ENCODE assay signal across 8 cellular contexts in the genomic region with DNA sequence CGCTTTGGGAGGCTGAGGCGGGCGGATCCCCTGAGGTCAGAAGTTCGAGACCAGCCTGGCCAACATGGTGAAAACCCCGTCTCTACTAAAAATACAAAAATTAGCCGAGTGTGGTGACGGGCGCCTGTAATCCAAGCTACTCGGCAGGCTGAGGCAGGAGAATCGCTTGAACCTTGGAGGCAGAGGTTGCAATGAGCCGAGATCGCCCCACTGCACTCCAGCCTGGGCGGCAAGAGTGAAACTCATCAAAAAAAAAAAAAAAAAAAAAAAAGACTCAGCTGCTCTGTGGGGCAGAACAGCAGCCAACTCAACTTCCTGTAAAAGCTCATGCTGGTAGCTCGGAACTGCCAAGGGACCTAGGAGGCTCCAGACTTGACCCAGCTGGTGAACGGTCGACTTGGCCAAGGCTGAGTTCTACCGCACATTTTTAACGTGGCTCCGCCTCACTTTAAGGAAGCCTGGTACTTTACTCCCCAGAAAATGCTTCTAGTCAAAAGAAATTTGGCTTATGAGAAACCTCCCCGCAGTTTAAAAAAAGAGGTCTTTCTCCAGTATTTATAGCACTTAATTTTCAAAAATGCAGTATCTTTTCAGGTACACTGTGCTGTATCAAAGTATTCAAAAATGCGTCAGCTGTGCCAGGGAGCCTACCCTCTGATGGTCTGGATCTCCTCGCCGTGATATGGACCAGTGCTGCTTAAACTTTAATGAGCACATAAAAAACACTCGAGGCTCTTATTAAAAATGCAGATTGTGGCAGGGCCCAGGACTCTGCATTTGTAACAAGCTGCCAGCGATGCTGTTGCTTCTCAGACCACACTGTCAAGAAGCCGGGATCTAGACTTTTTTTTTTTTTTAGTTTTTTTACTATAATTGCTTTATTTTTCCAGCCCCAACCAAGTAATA. TPM values are rescaled to one million over a fixed set of nuclear protein-coding genes. Genes with fewer than 3 reads are reported as not detected.
DNase-seq lines count a peak whose midpoint lies in the region; ATAC-seq and TF ChIP-seq lines count a peak whose summit lies in the region.

No MANE protein-coding gene starts in this region.

- TF ChIP-seq POLR2A in upper lobe of left lung (IDR thresholded peaks at IDR 0.05), result no peak

- H3K27me3 ChIP-seq in BJ (ENCODE audit: control insufficient read depth, insufficient read depth, low read length), result no peaks in the 10 kb centered on the region
- H3K27me3 ChIP-seq in SJCRH30, result no peaks in the 10 kb centered on the region
- peaks cover 0 to 2% (median 0%) of the 10 kb centered on the region in 4 donors for H3K27me3 ChIP-seq in upper lobe of left lung

- TF ChIP-seq EP300 in upper lobe of left lung (IDR thresholded peaks at IDR 0.05), result no peak

- H3K36me3 ChIP-seq in BJ (ENCODE audit: control insufficient read depth, insufficient read depth, low read length) (no peaks in the 10 kb centered on the region), SJCRH30 (no peaks in the 10 kb centered on the region), mesodermal cell (ENCODE audit: control insufficient read depth, insufficient read depth, low read length) (peaks cover 4% of the 10 kb centered on the region), upper lobe of left lung (no peaks in the 10 kb centered on the region)

- POLR2A ChIA-PET in BJ (lab: Charles Lee), result interaction anchor here (0.6 kb wide), 1 partner anchor 15 kb away, joined by 6 read pairs; no protein-coding TSS in a partner anchor

- DNase-seq in BJ (ENCODE audit: low read depth), result no peak
- DNase-seq in SJCRH30, result peak; percentile 25 to 43
- peak; percentile 16 for DNase-seq in effector CD8-positive, alpha-beta T cell (lab: John Stamatoyannopoulos, UW)
- peak in 1 of 2 donors; percentile 59 for DNase-seq in upper lobe of left lung
- DNase-seq in NCI-H82 treated with DMSO at 0.1 percent for 48 hours (lab: John Stamatoyannopoulos, UW; ENCODE audit: unreplicated experiment), result no peak

- CTCF ChIA-PET in BJ (lab: Yijun Ruan, JAX), result interaction anchor here (0.7 to 1.8 kb wide), 7 partner anchors 22 to 375 kb away, joined by 3 to 6 read pairs (median 4); no protein-coding TSS in a partner anchor

- H3K4me3 ChIP-seq in BJ (ENCODE audit: low read depth, low read length), result peak overlapping the region; percentile 35
- peak overlapping the region; percentile 83 for H3K4me3 ChIP-seq in SJCRH30
- peak overlapping the region; percentile 90 for H3K4me3 ChIP-seq in mesodermal cell (ENCODE audit: extremely low read depth, insufficient read depth, low read length, poor library complexity, severe bottlenecking)
- peak overlapping the region; percentile 40 to 98 (median 93) for H3K4me3 ChIP-seq in upper lobe of left lung

- H3K9me3 ChIP-seq in SJCRH30 (replicated peaks), result no peaks in the 10 kb centered on the region
- no peaks in the 10 kb centered on the region for H3K9me3 ChIP-seq in mesodermal cell (ENCODE audit: control insufficient read depth, low read length)
- H3K9me3 ChIP-seq in upper lobe of left lung, result peaks cover 0 to 2% (median 0%) of the 10 kb centered on the region in 4 donors

- ATAC-seq in GM19438 (IDR thresholded peaks at IDR 0.05; ENCODE audit: low read depth, unreplicated experiment) (peak; percentile 15), upper lobe of left lung (ENCODE audit: low FRiP score in 2 of 2) (peak; percentile 9 to 34), GM21529 (IDR thresholded peaks at IDR 0.05; ENCODE audit: unreplicated experiment) (no peak)

- WGBS in mesodermal cell (ENCODE audit: insufficient coverage in 2 of 2), 2 experiments, result 79 to 87% methylated on average over 17 to 21 of the region's 26 CpGs
- WGBS in upper lobe of left lung, 2 donors, result 21 to 23% methylated on average over 26 of the region's 26 CpGs

- H3K4me1 ChIP-seq in SJCRH30, result peaks cover 11% of the 10 kb centered on the region; the same call in 1 of the 2 replicates
- H3K4me1 ChIP-seq in mesodermal cell (ENCODE audit: control insufficient read depth, insufficient read depth, low read length, poor library complexity, severe bottlenecking), result peaks cover 9% of the 10 kb centered on the region
- H3K4me1 ChIP-seq in upper lobe of left lung, result peaks cover 29 to 48% (median 35%) of the 10 kb centered on the region in 4 donors

- TF ChIP-seq CTCF in BJ (IDR thresholded peaks at IDR 0.05; ENCODE audit: insufficient read depth, low read depth, low read length) (no peak), upper lobe of left lung (IDR thresholded peaks at IDR 0.05) (no peak)

- H3K27ac ChIP-seq in SJCRH30, result peak overlapping the region; percentile 25; the same call in 1 of the 2 replicates
- H3K27ac ChIP-seq in mesodermal cell (ENCODE audit: low read depth, low read length, severe bottlenecking), result peak overlapping the region; percentile 45
- peak overlapping the region; percentile 89 to 97 (median 96) for H3K27ac ChIP-seq in upper lobe of left lung

RNA-seq across cellular contexts. Expression of gene SMARCD2, which starts 1.2 kb away (rescaled TPM):
- 57.6 and 80.0 TPM in 2 replicates for polyA plus RNA-seq in BJ (2011; rRNA removed)
- polyA minus RNA-seq in BJ (2011; rRNA and poly(A)+ RNA removed), result 50.7 and 78.8 TPM in 2 replicates
- 35.7 and 38.5 TPM in 2 replicates for total RNA-seq in SJCRH30 (2014; rRNA removed; shearing (Covaris generic))
- polyA plus RNA-seq in mesodermal cell (2013, experiment 1 of 2), result 59.3 TPM
- 52.7 TPM for polyA plus RNA-seq in mesodermal cell (2013, experiment 2 of 2)
- 100 to 1,000 TPM in 3 of 6 donors, 10 to 100 TPM in 3; 77.0 to 137 (median 95.7) TPM for total RNA-seq in upper lobe of left lung

RNA-seq across cellular contexts. Expression of gene FTSJ3, which starts 16.2 kb away (rescaled TPM):
- polyA plus RNA-seq in BJ (2011; rRNA removed), result 36.3 and 42.1 TPM in 2 replicates
- 38.8 and 48.5 TPM in 2 replicates for polyA minus RNA-seq in BJ (2011; rRNA and poly(A)+ RNA removed)
- 34.9 and 35.1 TPM in 2 replicates for total RNA-seq in SJCRH30 (2014; rRNA removed; shearing (Covaris generic))
- polyA plus RNA-seq in mesodermal cell (2013, experiment 1 of 2), result 28.3 TPM
- polyA plus RNA-seq in mesodermal cell (2013, experiment 2 of 2), result 24.2 TPM
- 10 to 100 TPM; 24.7 to 75.4 (median 41.8) TPM for total RNA-seq in upper lobe of left lung

RNA-seq across cellular contexts. Expression of gene PSMC5, which starts 16.4 kb away (rescaled TPM):
- 149 and 151 TPM in 2 replicates for polyA plus RNA-seq in BJ (2011; rRNA removed)
- polyA minus RNA-seq in BJ (2011; rRNA and poly(A)+ RNA removed), result 75.7 and 136 TPM in 2 replicates
- 52.7 and 64.8 TPM in 2 replicates for total RNA-seq in SJCRH30 (2014; rRNA removed; shearing (Covaris generic))
- polyA plus RNA-seq in mesodermal cell (2013, experiment 1 of 2), result 113 TPM
- 110 TPM for polyA plus RNA-seq in mesodermal cell (2013, experiment 2 of 2)
- total RNA-seq in upper lobe of left lung, result 100 to 1,000 TPM in 1 of 6 donors, 10 to 100 TPM in 5; 55.2 to 118 (median 88.1) TPM

RNA-seq across cellular contexts. Expression of gene CSH2, which starts 29.8 kb away (rescaled TPM):
- not detected in 2 replicates for polyA plus RNA-seq in BJ (2011; rRNA removed)
- not detected in 2 replicates for polyA minus RNA-seq in BJ (2011; rRNA and poly(A)+ RNA removed)
- total RNA-seq in SJCRH30 (2014; rRNA removed; shearing (Covaris generic)), result not detected in 2 replicates
- polyA plus RNA-seq in mesodermal cell (2013, experiment 1 of 2), result not detected
- not detected for polyA plus RNA-seq in mesodermal cell (2013, experiment 2 of 2)
- total RNA-seq in upper lobe of left lung, result not detected

RNA-seq across cellular contexts. Expression of gene GH2, which starts 38.1 kb away (rescaled TPM):
- not detected in 2 replicates for polyA plus RNA-seq in BJ (2011; rRNA removed)
- not detected in 2 replicates for polyA minus RNA-seq in BJ (2011; rRNA and poly(A)+ RNA removed)
- total RNA-seq in SJCRH30 (2014; rRNA removed; shearing (Covaris generic)), result not detected in 2 replicates
- not detected for polyA plus RNA-seq in mesodermal cell (2013, experiment 1 of 2)
- polyA plus RNA-seq in mesodermal cell (2013, experiment 2 of 2), result not detected
- total RNA-seq in upper lobe of left lung, result not detected

Comparison
In these comparisons a context has a peak if more than half of its experiments do, and no peak if none do; other contexts are left out.
1. DNase-seq: peak in SJCRH30 (2 of 2) and effector CD8-positive, alpha-beta T cell (single experiment); none in BJ (single experiment) and NCI-H82 treated with DMSO at 0.1 percent for 48 hours (single experiment).
2. H3K4me3 ChIP-seq: peak in every context shown above with its lines; median percentile 93 in upper lobe of left lung; 90 in mesodermal cell; 83 in SJCRH30; 35 in BJ.
3. H3K27ac ChIP-seq: peak in every context shown above with its lines; median percentile 96 in upper lobe of left lung; 45 in mesodermal cell; 25 in SJCRH30.